Comparison of ENCODE assay signal across 9 cellular contexts in genomic region chr2:32425719-32426141, GRCh38.
DNase-seq lines count a peak whose midpoint lies in the region; ATAC-seq, FAIRE-seq and TF ChIP-seq lines count a peak whose summit lies in the region.
"Had no signal": no experiment of that assay in that cellular context is flagged by ENCODE, and none has a peak within 500 bp of the region (broad histone marks: within the 10 kb centered on the region; RNA-seq: fewer than 3 reads in every experiment).

No MANE protein-coding gene starts in this region.

- H3K27me3 Mint-ChIP-seq in H9 (ENCODE audit: low read depth), result no peaks in the 10 kb centered on the region
- H3K27me3 Mint-ChIP-seq in natural killer cell treated with Interleukin-12 subunit alpha and Interleukin-12 subunit beta and Interleukin-15 and Interleukin-18, amount 100 ng/mL, for 72 hours, result no peaks in the 10 kb centered on the region

- no peak overlapping the region for H3K27ac ChIP-seq in H9 (ENCODE audit: insufficient read length, low read depth, low read length)

- H3K4me2 ChIP-seq in H9 (ENCODE audit: insufficient read depth, insufficient read length, low read length), result no peak overlapping the region

- H3K79me1 ChIP-seq in H9 (ENCODE audit: insufficient read depth, low read depth, low read length, poor library complexity, severe bottlenecking), result peaks cover 13% of the 10 kb centered on the region

- FAIRE-seq in RCC 7860 (lab: Jason Lieb, UNC), result no peak

- H4K20me1 ChIP-seq in H9 (ENCODE audit: control insufficient read depth, insufficient read depth, insufficient read length), result no peaks in the 10 kb centered on the region

- no peak overlapping the region for H4K8ac ChIP-seq in H9 (replicated peaks; ENCODE audit: insufficient read length, low read depth, low read length)

- peak overlapping the region in 2 of 3 experiments; percentile 3 to 86; a peak in 3 of 7 replicates for H3K27ac Mint-ChIP-seq in H9
- H3K27ac Mint-ChIP-seq in natural killer cell treated with Interleukin-12 subunit alpha and Interleukin-12 subunit beta and Interleukin-15 and Interleukin-18, amount 100 ng/mL, for 72 hours, result peak overlapping the region in 1 of 2 donors; percentile 82

- no peak overlapping the region for H3K4me3 Mint-ChIP-seq in H9
- H3K4me3 Mint-ChIP-seq in natural killer cell treated with Interleukin-12 subunit alpha and Interleukin-12 subunit beta and Interleukin-15 and Interleukin-18, amount 100 ng/mL, for 72 hours, result peak overlapping the region; percentile 26

- H2BK15ac ChIP-seq in H9 (ENCODE audit: low read depth, low read length), result no peak overlapping the region; the same call in 1 of the 2 replicates

- WGBS in H9 (ENCODE audit: extremely low coverage, insufficient read length, low lambda C conversion rate), result no CpG with 5 or more reads among the region's 2 CpGs

- no peak overlapping the region for H2BK5ac ChIP-seq in H9 (ENCODE audit: insufficient read length, low read length)

- no peak overlapping the region for H3K4me3 ChIP-seq in cardiac fibroblast (replicated peaks in 1 of 2; ENCODE audit: low read depth in 2 of 2, low read length in 2 of 2)

- no peak overlapping the region for H2BK20ac ChIP-seq in H9 (ENCODE audit: low read depth, low read length, poor library complexity, severe bottlenecking)

- no peak overlapping the region for H2AFZ ChIP-seq in H9 (ENCODE audit: low read length)

- peak; percentile 62 for DNase-seq in AG20443 (ENCODE audit: low spot score)
- no peak for DNase-seq in H9
- peak; percentile 35 to 65 for DNase-seq in cardiac fibroblast (ENCODE audit: low read depth in 2 of 2)
- no peak for DNase-seq in natural killer cell treated with Interleukin-12 subunit alpha and Interleukin-12 subunit beta and Interleukin-15 and Interleukin-18, amount 100 ng/mL, for 72 hours (ENCODE audit: low spot score)
- no peak for DNase-seq in RCC 7860 (ENCODE audit: low spot score)
- DNase-seq in NCI-H1436 treated with DMSO at 0.1 percent for 48 hours (lab: John Stamatoyannopoulos, UW), result no peak
- DNase-seq in SIG-M5 (lab: John Stamatoyannopoulos, UW), result no peak
- DNase-seq: NCI-H1930 had no signal

- H3K14ac ChIP-seq in H9 (ENCODE audit: insufficient read depth, low read length), result no peak overlapping the region

- no peaks in the 10 kb centered on the region for H3K9me3 Mint-ChIP-seq in H9
- H3K9me3 Mint-ChIP-seq in natural killer cell treated with Interleukin-12 subunit alpha and Interleukin-12 subunit beta and Interleukin-15 and Interleukin-18, amount 100 ng/mL, for 72 hours, result no peaks in the 10 kb centered on the region

- no peak overlapping the region for H3T11ph ChIP-seq in H9 (ENCODE audit: low read length)

- peaks cover 0 to 14% (median 2%) of the 10 kb centered on the region in 3 experiments; a peak in 4 of 7 replicates for H3K36me3 Mint-ChIP-seq in H9 (ENCODE audit: insufficient read depth in 1 of 3, low read depth in 3 of 3)
- no peaks in the 10 kb centered on the region for H3K36me3 Mint-ChIP-seq in natural killer cell treated with Interleukin-12 subunit alpha and Interleukin-12 subunit beta and Interleukin-15 and Interleukin-18, amount 100 ng/mL, for 72 hours

- no peaks in the 10 kb centered on the region for H3K9me3 ChIP-seq in H9 (ENCODE audit: control insufficient read depth, low read depth, low read length)

- no peak for ATAC-seq in natural killer cell treated with Interleukin-12 subunit alpha and Interleukin-12 subunit beta and Interleukin-15 and Interleukin-18, amount 100 ng/mL, for 72 hours
- ATAC-seq in HG02642 (IDR thresholded peaks at IDR 0.05; ENCODE audit: poor library complexity, unreplicated experiment), result no peak

- H2BK12ac ChIP-seq in H9 (ENCODE audit: insufficient read length, low read depth, low read length), result no peak overlapping the region

- no peak overlapping the region for H3K4ac ChIP-seq in H9 (ENCODE audit: low read depth, low read length)

- H2BK120ac ChIP-seq in H9 (ENCODE audit: low read depth, low read length, poor library complexity, severe bottlenecking), result no peak overlapping the region

- no peak overlapping the region for H4K5ac ChIP-seq in H9 (ENCODE audit: insufficient read length, low read depth, low read length)

- peaks cover 17 to 24% of the 10 kb centered on the region in 2 experiments for H3K4me1 Mint-ChIP-seq in H9
- peaks cover 43 to 44% of the 10 kb centered on the region in 2 donors for H3K4me1 Mint-ChIP-seq in natural killer cell treated with Interleukin-12 subunit alpha and Interleukin-12 subunit beta and Interleukin-15 and Interleukin-18, amount 100 ng/mL, for 72 hours (ENCODE audit: low read depth in 2 of 2)

- H3K23me2 ChIP-seq in H9 (ENCODE audit: insufficient read length, low read depth, low read length, poor library complexity, severe bottlenecking), result no peaks in the 10 kb centered on the region

- no peak overlapping the region for H3K18ac ChIP-seq in H9 (ENCODE audit: insufficient read length, low read depth, low read length)

- H3K9ac ChIP-seq in H9 (ENCODE audit: extremely low read depth, insufficient read length, low read length), result no peak overlapping the region

- H3K79me2 ChIP-seq in H9 (ENCODE audit: insufficient read depth, low read length), result peaks cover 12% of the 10 kb centered on the region; the same call in 1 of the 2 replicates

- no peak overlapping the region for H3K56ac ChIP-seq in H9 (ENCODE audit: insufficient read length, low read depth, low read length)

- TF ChIP-seq CTCF in H9 (conservative IDR thresholded peaks at IDR 0.05) (no peak), cardiac fibroblast (IDR thresholded peaks at IDR 0.05; ENCODE audit: low read depth, low read length) (no peak)

- H3K23ac ChIP-seq in H9 (ENCODE audit: insufficient read length, low read depth, low read length), result no peak overlapping the region

- no peak overlapping the region for H2AK5ac ChIP-seq in H9 (ENCODE audit: insufficient read length, low read length)

- no peaks in the 10 kb centered on the region for H3K4me1 ChIP-seq in H9 (ENCODE audit: insufficient read depth, low read length)

- no peak overlapping the region for H4K91ac ChIP-seq in H9 (ENCODE audit: insufficient read length, low read depth, low read length)

- H3K27me3 ChIP-seq in H9 (ENCODE audit: insufficient read depth, low read length), result no peaks in the 10 kb centered on the region

Comparison
In these comparisons a context has a peak if more than half of its experiments do, and no peak if none do; other contexts are left out.
1. DNase-seq: peak in AG20443 (single experiment) and cardiac fibroblast (2 of 2); none in H9 (single experiment), natural killer cell treated with Interleukin-12 subunit alpha and Interleukin-12 subunit beta and Interleukin-15 and Interleukin-18, amount 100 ng/mL, for 72 hours (single experiment), RCC 7860 (single experiment), NCI-H1436 treated with DMSO at 0.1 percent for 48 hours (single experiment) and SIG-M5 (single experiment).